Comparison of ENCODE assay signal across 10 cellular contexts in genomic region chr2:102418421-102418961, GRCh38. TPM values are rescaled to one million over a fixed set of nuclear protein-coding genes. Genes with fewer than 3 reads are reported as not detected.
DNase-seq lines count a peak whose midpoint lies in the region; ATAC-seq, FAIRE-seq and TF ChIP-seq lines count a peak whose summit lies in the region.
"Had no signal": no experiment of that assay in that cellular context is flagged by ENCODE, and none has a peak within 500 bp of the region (broad histone marks: within the 10 kb centered on the region; RNA-seq: fewer than 3 reads in every experiment).

No MANE protein-coding gene starts in this region.

- no peaks in the 10 kb centered on the region for H3K27me3 Mint-ChIP-seq in natural killer cell treated with Interleukin-12 subunit alpha and Interleukin-12 subunit beta and Interleukin-15 and Interleukin-18, amount 100 ng/mL, for 72 hours

- DNase-seq in GM19238 (ENCODE audit: insufficient read length, low spot score): peak; percentile 19
- DNase-seq in Peyer's patch: no peak
- DNase-seq in natural killer cell treated with Interleukin-12 subunit alpha and Interleukin-12 subunit beta and Interleukin-15 and Interleukin-18, amount 100 ng/mL, for 72 hours (ENCODE audit: low spot score): no peak
- DNase-seq in NCI-H526 treated with DMSO at 0.1 percent for 48 hours (lab: John Stamatoyannopoulos, UW): no peak
- no peak for DNase-seq in H7
- no peak for DNase-seq in HTR-8/SVneo (ENCODE audit: insufficient read length, low spot score)
- DNase-seq in stimulated activated CD4-positive, alpha-beta T cell treated with anti-CD3 and anti-CD28 coated beads, Interleukin-4, amount 100 ng/mL, for 1 hour: no peak

- TF ChIP-seq POLR2A in Peyer's patch (IDR thresholded peaks at IDR 0.05): peak in 1 of 2 donors; percentile 13

- peak overlapping the region; percentile 93 for H3K4me3 Mint-ChIP-seq in natural killer cell treated with Interleukin-12 subunit alpha and Interleukin-12 subunit beta and Interleukin-15 and Interleukin-18, amount 100 ng/mL, for 72 hours
- H3K4me3 Mint-ChIP-seq: nephron had no signal

- H3K36me3 ChIP-seq in Peyer's patch (no peaks in the 10 kb centered on the region), H7 (replicated peaks; ENCODE audit: control insufficient read depth, insufficient read depth, low read length) (no peaks in the 10 kb centered on the region)

- ATAC-seq in HG02973 (IDR thresholded peaks at IDR 0.05; ENCODE audit: unreplicated experiment): peak; percentile 82
- ATAC-seq in natural killer cell treated with Interleukin-12 subunit alpha and Interleukin-12 subunit beta and Interleukin-15 and Interleukin-18, amount 100 ng/mL, for 72 hours: peak; percentile 75 to 84

- H3K36me3 Mint-ChIP-seq in natural killer cell treated with Interleukin-12 subunit alpha and Interleukin-12 subunit beta and Interleukin-15 and Interleukin-18, amount 100 ng/mL, for 72 hours: peaks cover 49% of the 10 kb centered on the region

- no peak for TF ChIP-seq CTCF in Peyer's patch (IDR thresholded peaks at IDR 0.05)

- H3K27ac Mint-ChIP-seq in natural killer cell treated with Interleukin-12 subunit alpha and Interleukin-12 subunit beta and Interleukin-15 and Interleukin-18, amount 100 ng/mL, for 72 hours: peak overlapping the region in 1 of 2 donors; percentile 100
- H3K27ac Mint-ChIP-seq: nephron had no signal

- no peaks in the 10 kb centered on the region for H3K4me1 ChIP-seq in Peyer's patch

- peaks cover 59 to 87% of the 10 kb centered on the region in 2 donors for H3K4me1 Mint-ChIP-seq in natural killer cell treated with Interleukin-12 subunit alpha and Interleukin-12 subunit beta and Interleukin-15 and Interleukin-18, amount 100 ng/mL, for 72 hours (ENCODE audit: low read depth in 2 of 2)
- H3K4me1 Mint-ChIP-seq: nephron had no signal

- H3K4me3 ChIP-seq in Peyer's patch (peak overlapping the region in 1 of 4 donors; percentile 3), H7 (ENCODE audit: insufficient read depth, low read depth, low read length) (no peak overlapping the region)

- peak overlapping the region; percentile 21 to 78 (median 40) for H3K27ac ChIP-seq in Peyer's patch

- FAIRE-seq in HTR-8/SVneo (lab: Jason Lieb, UNC): no peak

- H3K9me3 ChIP-seq in Peyer's patch: no peaks in the 10 kb centered on the region

- peaks cover 2% of the 10 kb centered on the region for H3K9me3 Mint-ChIP-seq in natural killer cell treated with Interleukin-12 subunit alpha and Interleukin-12 subunit beta and Interleukin-15 and Interleukin-18, amount 100 ng/mL, for 72 hours
- H3K9me3 Mint-ChIP-seq: nephron had no signal

- H3K27me3 ChIP-seq in Peyer's patch (no peaks in the 10 kb centered on the region), H7 (ENCODE audit: control insufficient read depth, insufficient read depth, low read length) (no peaks in the 10 kb centered on the region)

RNA-seq across cellular contexts. Expression of gene IL18RAP, which starts 4.5 kb away (rescaled TPM):
- total RNA-seq in Peyer's patch: 1 to 10 TPM; 4.2 to 6.8 (median 4.9) TPM
- total RNA-seq in natural killer cell treated with Interleukin-12 subunit alpha and Interleukin-12 subunit beta and Interleukin-15 and Interleukin-18, amount 100 ng/mL, for 72 hours: 100 to 1,000 TPM; 159 to 355 TPM
- total RNA-seq in H7 (2014; rRNA removed; shearing (Covaris generic)): not detected in 2 replicates
- total RNA-seq: LHCN-M2 had no signal

RNA-seq across cellular contexts. Expression of gene SLC9A4, which starts 54.5 kb away (rescaled TPM):
- not detected for total RNA-seq in Peyer's patch
- total RNA-seq in natural killer cell treated with Interleukin-12 subunit alpha and Interleukin-12 subunit beta and Interleukin-15 and Interleukin-18, amount 100 ng/mL, for 72 hours: under 1 TPM; 0.10 to 0.14 TPM
- not detected in 2 replicates for total RNA-seq in H7 (2014; rRNA removed; shearing (Covaris generic))

Comparison
In these comparisons a context has a peak if more than half of its experiments do, and no peak if none do; other contexts are left out.
1. RNA of gene IL18RAP, which starts 4.5 kb away (total RNA-seq): 159 to 355 TPM in natural killer cell treated with Interleukin-12 subunit alpha and Interleukin-12 subunit beta and Interleukin-15 and Interleukin-18, amount 100 ng/mL, for 72 hours; 4.2 to 6.8 TPM in Peyer's patch and not detected in H7; every median in the first group is over 10 times any median in the second.